Comparison of ENCODE assay signal across 33 cellular contexts in genomic region chr2:494853-495252, GRCh38.
A peak's percentile ranks its signal among the peaks of the same experiment; 100 is the strongest.
DNase-seq lines count a peak whose midpoint lies in the region; ATAC-seq, FAIRE-seq and TF ChIP-seq lines count a peak whose summit lies in the region.
"Had no signal": no experiment of that assay in that cellular context is flagged by ENCODE, and none has a peak within 500 bp of the region (broad histone marks: within the 10 kb centered on the region; RNA-seq: fewer than 3 reads in every experiment).

No MANE protein-coding gene starts in this region.

- no peak overlapping the region for H2AFZ ChIP-seq in HepG2 (ENCODE audit: low read length)
- no peak overlapping the region for H2AFZ ChIP-seq in osteoblast (ENCODE audit: low read length)

- CTCF ChIA-PET in HepG2 (lab: Yijun Ruan, JAX; ENCODE audit: low intra/inter-chr PET ratio, low total read pairs) (no interaction called here), WTC11 (lab: Charles Lee) (no interaction called here)

- no peak for TF ChIP-seq RAD21 in HepG2 (CRISPR knock-in tag; IDR thresholded peaks at IDR 0.05)

- 48% methylated on average over 13 of the region's 13 CpGs for WGBS in HepG2 (ENCODE audit: low lambda C conversion rate)
- 58% methylated on average over 12 of the region's 13 CpGs for WGBS in right lobe of liver (ENCODE audit: insufficient coverage, low coverage, low lambda C conversion rate, missing lambda C conversion rate)

- no peaks in the 10 kb centered on the region for H3K36me3 Mint-ChIP-seq in WTC11
- H3K36me3 Mint-ChIP-seq: CD14-positive monocyte; CD4-positive, alpha-beta memory T cell; CD4-positive, CD25-positive, alpha-beta regulatory T cell; CD8-positive, alpha-beta memory T cell; CD8-positive, alpha-beta T cell had no signal

- no peak for TF ChIP-seq CTCF in HepG2 (CRISPR knock-in tag; IDR thresholded peaks at IDR 0.05)
- no peak for TF ChIP-seq CTCF in right lobe of liver (IDR thresholded peaks at IDR 0.05)
- no peak for TF ChIP-seq CTCF in osteoblast (IDR thresholded peaks at IDR 0.05; ENCODE audit: extremely low read depth, low read depth, low read length)
- TF ChIP-seq CTCF in WTC11 (IDR thresholded peaks at IDR 0.05), result no peak

- H3K9me3 Mint-ChIP-seq in WTC11, result no peaks in the 10 kb centered on the region
- H3K9me3 Mint-ChIP-seq: CD4-positive, alpha-beta memory T cell; CD4-positive, alpha-beta T cell; CD8-positive, alpha-beta memory T cell; CD8-positive, alpha-beta T cell had no signal

- DNase-seq in HepG2 (ENCODE audit: low spot score), result no peak
- no peak for DNase-seq in right lobe of liver
- peak; percentile 51 for DNase-seq in osteoblast (ENCODE audit: insufficient read length, low spot score, missing footprints)
- no peak for DNase-seq in WTC11 (ENCODE audit: low spot score)
- DNase-seq: 8988T; ACHN; AML-193; BE2C; C1 segment of cervical spinal cord; Caco-2; Calu3; CD4-positive, alpha-beta memory T cell; CD4-positive, alpha-beta T cell; CD4-positive, CD25-positive, alpha-beta regulatory T cell; CD8-positive, alpha-beta memory T cell; CD8-positive, alpha-beta T cell; COR-L47; DMS 273 treated with DMSO at 0.1 percent for 48 hours; DMS153; DMS53; DMS79; DMS79 treated with DMSO at 0.1 percent for 48 hours; DND-41; EL had no signal

- H3K79me2 ChIP-seq in HepG2 (ENCODE audit: insufficient read depth, low read length) (no peaks in the 10 kb centered on the region), osteoblast (ENCODE audit: insufficient read depth, low read length) (no peaks in the 10 kb centered on the region)

- in situ Hi-C loops in HepG2 (cut with HindIII; ENCODE audit: extremely low pct_ligation_motif_present, low pct_unique_long_range_greater_than_20kb), result no loop called here

- peaks cover 6% of the 10 kb centered on the region for H3K27me3 Mint-ChIP-seq in WTC11 (ENCODE audit: low read depth)
- H3K27me3 Mint-ChIP-seq: CD4-positive, CD25-positive, alpha-beta regulatory T cell had no signal

- H3K4me1 ChIP-seq in HepG2 (ENCODE audit: insufficient read depth, low read length) (no peaks in the 10 kb centered on the region), right lobe of liver (no peaks in the 10 kb centered on the region), osteoblast (ENCODE audit: insufficient read depth, low read length) (no peaks in the 10 kb centered on the region)
- H3K4me1 ChIP-seq: A549, BE2C, Caco-2 had no signal

- peaks cover 8% of the 10 kb centered on the region for H3K4me1 Mint-ChIP-seq in WTC11
- H3K4me1 Mint-ChIP-seq: B cell; CD14-positive monocyte; CD4-positive, CD25-positive, alpha-beta regulatory T cell had no signal

- intact Hi-C loops in HepG2 (cut with micrococcal nuclease; ENCODE audit: unreplicated experiment) (loop anchor here (5.0 kb wide), 1 partner anchor 432 kb away; no protein-coding TSS in a partner anchor), right lobe of liver (cut with DNase I) (no loop called here)

- TF ChIP-seq EP300 in HepG2 (IDR thresholded peaks at IDR 0.05; ENCODE audit: low read depth in 2 of 2, low read length in 2 of 2), result no peak
- TF ChIP-seq EP300 in HepG2 (CRISPR knock-in tag; IDR thresholded peaks at IDR 0.05; ENCODE audit: borderline replicate concordance), result no peak

- H3K36me3 ChIP-seq in HepG2 (replicated peaks in 1 of 2; ENCODE audit: control insufficient read depth in 1 of 2, insufficient read depth in 2 of 2, low read length in 2 of 2) (no peaks in the 10 kb centered on the region), right lobe of liver (no peaks in the 10 kb centered on the region), osteoblast (ENCODE audit: insufficient read depth, low read length) (no peaks in the 10 kb centered on the region)
- H3K36me3 ChIP-seq: BE2C; BLaER1; BLaER1 treated with 17β-estradiol and CSF1 and Interleukin-3, amounts not matched to agents 10 nM and 100 nM had no signal

- no peak overlapping the region for H3K4me3 ChIP-seq in HepG2 (replicated peaks in 1 of 3; ENCODE audit: insufficient read depth in 1 of 3, low read depth in 2 of 3, low read length in 3 of 3)
- H3K4me3 ChIP-seq in right lobe of liver, result no peak overlapping the region
- no peak overlapping the region for H3K4me3 ChIP-seq in osteoblast (ENCODE audit: insufficient read depth, low read length)
- H3K4me3 ChIP-seq: A549; BLaER1; BLaER1 treated with 17β-estradiol and CSF1 and Interleukin-3, amounts not matched to agents 10 nM and 100 nM had no signal

- POLR2A ChIA-PET in HepG2 (lab: Yijun Ruan, JAX) (no interaction called here), WTC11 (lab: Charles Lee) (no interaction called here)

- H3K4me3 Mint-ChIP-seq in WTC11, result no peak overlapping the region
- H3K4me3 Mint-ChIP-seq: B cell; CD14-positive monocyte; CD4-positive, alpha-beta memory T cell; CD4-positive, alpha-beta T cell; CD4-positive, CD25-positive, alpha-beta regulatory T cell; CD8-positive, alpha-beta memory T cell; CD8-positive, alpha-beta T cell had no signal

- no peaks in the 10 kb centered on the region for H3K9me3 ChIP-seq in HepG2 (ENCODE audit: low read length)
- no peaks in the 10 kb centered on the region for H3K9me3 ChIP-seq in right lobe of liver
- H3K9me3 ChIP-seq in osteoblast (ENCODE audit: low read depth, low read length), result peaks cover 3% of the 10 kb centered on the region
- H3K9me3 ChIP-seq: A549, BE2C, Caco-2 had no signal

- no peak for ATAC-seq in HepG2
- ATAC-seq in right lobe of liver, result no peak
- no peak for ATAC-seq in WTC11
- ATAC-seq: A549; CD8-positive, alpha-beta T cell had no signal

- H3K27ac ChIP-seq in HepG2 (ENCODE audit: extremely low read length, insufficient read depth, low read length) (no peak overlapping the region), right lobe of liver (no peak overlapping the region), osteoblast (ENCODE audit: low read depth, low read length) (no peak overlapping the region)
- H3K27ac ChIP-seq: 22Rv1; A549; BLaER1; BLaER1 treated with 17β-estradiol and CSF1 and Interleukin-3, amounts not matched to agents 10 nM and 100 nM; C4-2B had no signal

- H3K9ac ChIP-seq in HepG2 (ENCODE audit: insufficient read depth, low read depth, low read length), result no peak overlapping the region
- H3K9ac ChIP-seq: BLaER1; BLaER1 treated with 17β-estradiol and CSF1 and Interleukin-3, amounts not matched to agents 10 nM and 100 nM had no signal

- no peak overlapping the region for H3K27ac Mint-ChIP-seq in WTC11
- H3K27ac Mint-ChIP-seq: B cell; CD14-positive monocyte; CD4-positive, alpha-beta memory T cell; CD4-positive, alpha-beta T cell; CD4-positive, CD25-positive, alpha-beta regulatory T cell; CD8-positive, alpha-beta memory T cell; CD8-positive, alpha-beta T cell had no signal

- TF ChIP-seq POLR2A in HepG2 (IDR thresholded peaks at IDR 0.05; ENCODE audit: insufficient read depth in 1 of 2, low read depth in 2 of 2, low read length in 2 of 2) (no peak), right lobe of liver (IDR thresholded peaks at IDR 0.05) (no peak)

- BruUV-seq in HepG2 (replicated peaks; lab: Mats Ljungman, UMichigan), result no TSS peak

- peaks cover 4 to 36% of the 10 kb centered on the region in 2 experiments; a peak in 4 of 5 replicates for H3K27me3 ChIP-seq in HepG2 (ENCODE audit: control insufficient read depth in 1 of 2, insufficient read depth in 2 of 2, low read length in 2 of 2)
- H3K27me3 ChIP-seq in right lobe of liver, result no peaks in the 10 kb centered on the region
- H3K27me3 ChIP-seq in osteoblast (ENCODE audit: insufficient read depth, low read length), result no peaks in the 10 kb centered on the region
- H3K27me3 ChIP-seq: BE2C; BLaER1; BLaER1 treated with 17β-estradiol and CSF1 and Interleukin-3, amounts not matched to agents 10 nM and 100 nM had no signal

- FAIRE-seq in HepG2 (lab: Jason Lieb, UNC), result no peak
- FAIRE-seq: A204.1, A549, D721Med had no signal

- H4K20me1 ChIP-seq in HepG2 (ENCODE audit: insufficient read depth, low read length) (no peaks in the 10 kb centered on the region), osteoblast (ENCODE audit: insufficient read depth, low read length) (no peaks in the 10 kb centered on the region)
- H4K20me1 ChIP-seq: BLaER1; BLaER1 treated with 17β-estradiol and CSF1 and Interleukin-3, amounts not matched to agents 10 nM and 100 nM had no signal

- H3K4me2 ChIP-seq in HepG2 (ENCODE audit: low read depth, low read length), result no peak overlapping the region
- no peak overlapping the region for H3K4me2 ChIP-seq in osteoblast (ENCODE audit: insufficient read depth, low read length)
- H3K4me2 ChIP-seq: A549; BLaER1; BLaER1 treated with 17β-estradiol and CSF1 and Interleukin-3, amounts not matched to agents 10 nM and 100 nM had no signal

TF ChIP-seq in HepG2, 621 proteins besides CTCF, POLR2A, EP300 and RAD21 (continues in another document):
- TF ChIP-seq IKZF5 (CRISPR knock-in tag; IDR thresholded peaks at IDR 0.05), result no peak

TF ChIP-seq in WTC11, 78 proteins besides CTCF, POLR2A, EP300 and RAD21 (continues in another document):
- TF ChIP-seq NR2C2 (CRISPR knock-in tag; IDR thresholded peaks at IDR 0.05) (no peak), JUN (CRISPR knock-in tag; IDR thresholded peaks at IDR 0.05) (no peak), MLX (CRISPR knock-in tag; IDR thresholded peaks at IDR 0.05) (no peak), MAX (CRISPR knock-in tag; IDR thresholded peaks at IDR 0.05) (no peak), TEAD4 (CRISPR knock-in tag; IDR thresholded peaks at IDR 0.05) (no peak), ZNF396 (CRISPR knock-in tag; IDR thresholded peaks at IDR 0.05; ENCODE audit: borderline replicate concordance) (no peak), ESRRA (CRISPR knock-in tag; IDR thresholded peaks at IDR 0.05; ENCODE audit: borderline replicate concordance) (no peak), E2F5 (CRISPR knock-in tag; IDR thresholded peaks at IDR 0.05) (no peak), MXD4 (CRISPR knock-in tag; IDR thresholded peaks at IDR 0.05; ENCODE audit: borderline replicate concordance) (no peak), ATF1 (CRISPR knock-in tag; IDR thresholded peaks at IDR 0.05) (no peak), CREB1 (CRISPR knock-in tag; IDR thresholded peaks at IDR 0.05) (no peak), ZNF263 (CRISPR knock-in tag; IDR thresholded peaks at IDR 0.05; ENCODE audit: low read depth) (no peak)
